8 cellular contexts compared by ENCODE assay signal in the genomic region with DNA sequence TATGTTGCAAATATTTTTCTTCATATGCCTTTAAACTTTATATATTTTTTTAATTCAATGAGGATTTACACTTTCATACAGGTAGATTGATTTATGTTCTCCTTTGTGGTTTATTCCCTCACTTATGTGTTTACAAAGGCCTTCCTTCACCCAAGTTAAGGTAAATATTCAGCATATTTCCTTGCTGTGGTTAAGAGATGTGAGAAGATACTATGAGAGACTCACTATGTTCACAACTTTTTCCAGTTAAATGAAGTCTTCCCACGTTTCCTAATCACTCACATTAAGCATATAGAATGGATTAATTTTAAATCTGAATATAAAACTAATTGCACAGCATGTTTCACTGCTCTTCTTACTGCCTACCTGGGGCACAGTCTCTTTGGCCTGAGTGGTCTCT. TPM values are rescaled to one million over a fixed set of nuclear protein-coding genes. Genes with fewer than 3 reads are reported as not detected.
DNase-seq lines count a peak whose midpoint lies in the region; ATAC-seq, FAIRE-seq and TF ChIP-seq lines count a peak whose summit lies in the region.

No MANE protein-coding gene starts in this region.

- H3K4me3 Mint-ChIP-seq in T-helper 17 cell: peak overlapping the region; percentile 99
- H3K4me3 Mint-ChIP-seq in glutamatergic neuron (ENCODE audit: unreplicated experiment): peak overlapping the region; percentile 93

- H3K9me3 ChIP-seq in HAP-1: no peaks in the 10 kb centered on the region
- no peaks in the 10 kb centered on the region for H3K9me3 ChIP-seq in T-helper 17 cell (ENCODE audit: control insufficient read depth, low read length, poor library complexity, severe bottlenecking)
- H3K9me3 ChIP-seq in smooth muscle cell (replicated peaks; ENCODE audit: low read depth): no peaks in the 10 kb centered on the region

- no peaks in the 10 kb centered on the region for H4K20me1 ChIP-seq in smooth muscle cell (ENCODE audit: low read depth)

- H3K27me3 Mint-ChIP-seq in T-helper 17 cell: no peaks in the 10 kb centered on the region
- H3K27me3 Mint-ChIP-seq in glutamatergic neuron (ENCODE audit: unreplicated experiment): peaks cover 21% of the 10 kb centered on the region

- no peak overlapping the region for H3K27ac ChIP-seq in smooth muscle cell (ENCODE audit: low read depth)

- no peaks in the 10 kb centered on the region for H3K36me3 ChIP-seq in HAP-1 (replicated peaks)
- H3K36me3 ChIP-seq in smooth muscle cell (ENCODE audit: low read depth): no peaks in the 10 kb centered on the region

- in situ Hi-C loops in HAP-1 (cut with MboI; ENCODE audit: low sequenced_read_pairs): no loop called here

- no peak for FAIRE-seq in GM12891 (lab: Jason Lieb, UNC)

- peaks cover 2% of the 10 kb centered on the region for H3K36me3 Mint-ChIP-seq in T-helper 17 cell (ENCODE audit: low read depth)
- H3K36me3 Mint-ChIP-seq in glutamatergic neuron (ENCODE audit: unreplicated experiment): no peaks in the 10 kb centered on the region

- no peak for TF ChIP-seq CTCF in glutamatergic neuron (IDR thresholded peaks at IDR 0.05; ENCODE audit: partially characterized antibody, unreplicated experiment)
- TF ChIP-seq CTCF in smooth muscle cell (IDR thresholded peaks at IDR 0.05; ENCODE audit: borderline replicate concordance, insufficient read depth, poor library complexity, severe bottlenecking): no peak
- no peak for TF ChIP-seq CTCF in omental fat pad (IDR thresholded peaks at IDR 0.05)

- 13% methylated on average over 1 of the region's 1 CpG for WGBS in smooth muscle cell (ENCODE audit: low lambda C conversion rate)

- peak overlapping the region; percentile 98 for H3K27ac Mint-ChIP-seq in T-helper 17 cell
- H3K27ac Mint-ChIP-seq in glutamatergic neuron (ENCODE audit: unreplicated experiment): peak overlapping the region; percentile 100

- ATAC-seq in T-helper 17 cell (no peak), omental fat pad (ENCODE audit: low FRiP score) (no peak)

- peak overlapping the region; percentile 47 for H3K9ac ChIP-seq in smooth muscle cell (ENCODE audit: low read depth)

- H3K4me2 ChIP-seq in smooth muscle cell: peak overlapping the region; percentile 96

- no peak for TF ChIP-seq POLR2A in GM12891 (IDR thresholded peaks at IDR 0.05; ENCODE audit: low read depth, low read length)

- H3K4me1 Mint-ChIP-seq in T-helper 17 cell (peaks cover 34% of the 10 kb centered on the region), glutamatergic neuron (ENCODE audit: low read depth, unreplicated experiment) (peaks cover 19% of the 10 kb centered on the region)

- H3K27me3 ChIP-seq in HAP-1 (ENCODE audit: low read depth): no peaks in the 10 kb centered on the region
- H3K27me3 ChIP-seq in smooth muscle cell (ENCODE audit: low read depth): no peaks in the 10 kb centered on the region

- peaks cover 29% of the 10 kb centered on the region for H3K9me3 Mint-ChIP-seq in glutamatergic neuron (ENCODE audit: unreplicated experiment)

- H3K79me2 ChIP-seq in smooth muscle cell (ENCODE audit: low read depth): no peaks in the 10 kb centered on the region

- H3F3A ChIP-seq in smooth muscle cell (ENCODE audit: low read depth): peaks cover 9% of the 10 kb centered on the region

- DNase-seq in HAP-1 (ENCODE audit: low spot score in 2 of 2) (no peak), T-helper 17 cell (no peak), glutamatergic neuron (no peak), smooth muscle cell (lab: John Stamatoyannopoulos, UW; ENCODE audit: unreplicated experiment) (no peak), GM12891 (ENCODE audit: insufficient read length, low spot score) (no peak), NCI-H2196 treated with DMSO at 0.1 percent for 48 hours (lab: John Stamatoyannopoulos, UW; ENCODE audit: unreplicated experiment) (no peak), NCI-H69 (lab: John Stamatoyannopoulos, UW) (no peak), omental fat pad (ENCODE audit: low spot score) (no peak)

- H3K4me1 ChIP-seq in HAP-1 (peaks cover 12% of the 10 kb centered on the region), smooth muscle cell (ENCODE audit: low read depth) (peaks cover 28% of the 10 kb centered on the region)

- peak overlapping the region; percentile 99 for H2AFZ ChIP-seq in smooth muscle cell (ENCODE audit: low read depth)

- H3K4me3 ChIP-seq in HAP-1: peak overlapping the region; percentile 68
- peak overlapping the region; percentile 75 for H3K4me3 ChIP-seq in smooth muscle cell

TF ChIP-seq in GM12891, 5 proteins besides CTCF, POLR2A, EP300 and RAD21:
- no peak for TF ChIP-seq POLR2AphosphoS5 (IDR thresholded peaks at IDR 0.05; ENCODE audit: low read depth, low read length)
- no peak for TF ChIP-seq PAX5 (IDR thresholded peaks at IDR 0.05; ENCODE audit: insufficient read depth, low read length, severe bottlenecking)
- TF ChIP-seq POU2F2 (IDR thresholded peaks at IDR 0.05; ENCODE audit: low read depth, low read length): no peak
- no peak for TF ChIP-seq TAF1 (IDR thresholded peaks at IDR 0.05; ENCODE audit: low read depth, low read length)
- no peak for TF ChIP-seq SPI1 (IDR thresholded peaks at IDR 0.05; ENCODE audit: low read depth, low read length)

RNA-seq across cellular contexts. Expression of gene PECR, which starts 0.6 kb away (rescaled TPM):
- 10 to 100 TPM; 16.9 to 18.7 TPM for total RNA-seq in T-helper 17 cell
- total RNA-seq in glutamatergic neuron (ENCODE audit: unreplicated experiment): 33.0 TPM
- 4.8 and 8.4 TPM in 2 replicates for total RNA-seq in smooth muscle cell
- 3.9 and 10.0 TPM in 2 replicates for polyA plus RNA-seq in smooth muscle cell
- 18.7 TPM for polyA plus RNA-seq in GM12891 (2012; ENCODE audit: low read depth, missing spikeins)
- 10 to 100 TPM; 18.5 to 57.9 (median 24.2) TPM for total RNA-seq in omental fat pad

RNA-seq across cellular contexts. Expression of gene TMEM169, which starts 0.7 kb away (rescaled TPM):
- total RNA-seq in T-helper 17 cell (1 to 10 TPM; 1.6 to 2.2 TPM), glutamatergic neuron (ENCODE audit: unreplicated experiment) (166 TPM), smooth muscle cell (3.6 and 5.7 TPM in 2 replicates), omental fat pad (1 to 10 TPM in 1 of 4 donors, under 1 TPM in 3; 0.36 to 1.6 (median 0.70) TPM)
- polyA plus RNA-seq in smooth muscle cell: 5.7 and 6.3 TPM in 2 replicates
- 0.32 TPM for polyA plus RNA-seq in GM12891 (2012; ENCODE audit: low read depth, missing spikeins)

RNA-seq across cellular contexts. Expression of gene XRCC5, which starts 28.1 kb away (rescaled TPM):
- total RNA-seq in T-helper 17 cell: 100 to 1,000 TPM; 151 to 161 TPM
- 254 TPM for total RNA-seq in glutamatergic neuron (ENCODE audit: unreplicated experiment)
- total RNA-seq in smooth muscle cell: 266 and 283 TPM in 2 replicates
- 197 and 200 TPM in 2 replicates for polyA plus RNA-seq in smooth muscle cell
- 218 TPM for polyA plus RNA-seq in GM12891 (2012; ENCODE audit: low read depth, missing spikeins)
- 100 to 1,000 TPM; 112 to 153 (median 143) TPM for total RNA-seq in omental fat pad

Comparison
In these comparisons a context has a peak if more than half of its experiments do, and no peak if none do; other contexts are left out.
1. RNA of gene TMEM169, which starts 0.7 kb away (total RNA-seq): 166 TPM in glutamatergic neuron (single experiment); 3.6 to 5.7 TPM in smooth muscle cell, 1.6 to 2.2 TPM in T-helper 17 cell and 0.36 to 1.6 TPM in omental fat pad; every median in the first group is over 10 times any median in the second.